9 cellular contexts compared by ENCODE assay signal in the genomic region with DNA sequence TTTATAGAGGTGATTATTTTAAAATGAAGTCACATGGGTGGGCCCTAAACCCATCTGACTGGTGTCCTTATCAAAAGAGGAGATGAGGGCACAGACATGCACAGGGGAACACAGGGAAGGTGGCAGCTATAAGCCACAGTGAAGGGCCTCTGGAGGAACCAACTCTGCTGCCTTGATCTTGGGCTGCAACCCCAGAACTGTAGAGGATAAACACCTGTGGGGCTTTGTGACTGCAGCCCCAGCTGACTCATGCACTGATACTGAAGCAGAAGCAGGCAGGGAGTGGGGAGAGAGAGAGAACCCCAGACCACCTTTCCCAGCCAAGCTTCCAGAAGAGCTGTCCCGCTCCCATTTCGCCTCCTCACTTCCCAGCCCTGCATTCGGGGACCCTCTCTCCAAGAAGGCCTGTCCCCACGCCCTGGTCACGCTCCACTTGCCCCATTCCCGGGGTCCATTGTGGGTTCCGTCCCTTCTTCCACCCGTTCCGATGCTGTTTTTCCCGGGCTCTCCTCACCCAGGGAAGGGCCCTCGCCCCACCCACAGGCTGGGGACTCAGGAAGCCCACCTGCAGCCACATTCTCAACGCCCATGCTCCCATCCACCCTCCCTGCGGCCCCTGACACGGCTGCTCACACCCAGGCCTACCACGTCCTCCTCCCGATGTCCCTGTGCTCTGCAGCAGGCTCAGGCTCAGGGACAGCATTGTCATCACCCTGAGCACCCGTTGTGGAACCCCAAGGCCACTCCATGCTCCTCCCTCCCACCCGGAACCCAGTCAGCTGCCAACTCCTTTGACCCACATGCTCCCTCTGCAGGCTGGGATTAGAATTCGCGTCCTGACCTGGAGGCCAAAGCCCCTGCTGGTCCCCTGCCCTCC.
DNase-seq lines count a peak whose midpoint lies in the region; FAIRE-seq and TF ChIP-seq lines count a peak whose summit lies in the region.
"Had no signal": no experiment of that assay in that cellular context is flagged by ENCODE, and none has a peak within 500 bp of the region (broad histone marks: within the 10 kb centered on the region; RNA-seq: fewer than 3 reads in every experiment).

No MANE protein-coding gene starts in this region.

- peak; percentile 89 for TF ChIP-seq CTCF in bronchial epithelial cell (IDR thresholded peaks at IDR 0.05; ENCODE audit: insufficient read depth, low read length, severe bottlenecking)
- TF ChIP-seq CTCF in nephron (IDR thresholded peaks at IDR 0.05; ENCODE audit: unreplicated experiment in 3 of 3) = peak; percentile 17 to 42 (median 39)
- TF ChIP-seq CTCF in sigmoid colon (IDR thresholded peaks at IDR 0.05) = peak in 1 of 4 experiments; percentile 13
- TF ChIP-seq CTCF in esophagus muscularis mucosa (IDR thresholded peaks at IDR 0.05) = peak in 1 of 3 experiments; percentile 29

- H3K4me1 ChIP-seq in sigmoid colon (peaks cover 0 to 16% (median 8%) of the 10 kb centered on the region in 4 donors), esophagus muscularis mucosa (peaks cover 0 to 12% (median 6%) of the 10 kb centered on the region in 4 donors)
- H3K4me1 ChIP-seq: HAP-1 had no signal

- 63 to 69% methylated on average over 20 of the region's 20 CpGs for WGBS in sigmoid colon, 2 donors
- 72% methylated on average over 18 of the region's 20 CpGs for WGBS in esophagus muscularis mucosa

- TF ChIP-seq EP300 in sigmoid colon (IDR thresholded peaks at IDR 0.05) (no peak), esophagus muscularis mucosa (IDR thresholded peaks at IDR 0.05) (no peak)

- no peaks in the 10 kb centered on the region for H3K9me3 Mint-ChIP-seq in activated naive CD4-positive, alpha-beta T cell treated with anti-CD3 and anti-CD28 coated beads, Interleukin-2, amount 10 ng/mL, durations not matched to agents 7 days and 5 days
- no peaks in the 10 kb centered on the region for H3K9me3 Mint-ChIP-seq in nephron

- no peak for FAIRE-seq in bronchial epithelial cell (lab: Jason Lieb, UNC)

- no peak overlapping the region for H3K27ac Mint-ChIP-seq in activated naive CD4-positive, alpha-beta T cell treated with anti-CD3 and anti-CD28 coated beads, Interleukin-2, amount 10 ng/mL, durations not matched to agents 7 days and 5 days
- H3K27ac Mint-ChIP-seq in nephron = no peak overlapping the region

- H3K27me3 ChIP-seq in bronchial epithelial cell (ENCODE audit: control insufficient read depth, insufficient read depth, low read length) (peaks cover 3% of the 10 kb centered on the region), sigmoid colon (no peaks in the 10 kb centered on the region), esophagus muscularis mucosa (peaks cover 0 to 56% (median 0%) of the 10 kb centered on the region in 4 donors)

- intact Hi-C loops in sigmoid colon (cut with DNase I) = no loop called here
- intact Hi-C loops in esophagus muscularis mucosa (cut with DNase I) = no loop called here

- peak; percentile 32 for DNase-seq in activated naive CD4-positive, alpha-beta T cell treated with anti-CD3 and anti-CD28 coated beads, Interleukin-2, amount 10 ng/mL, durations not matched to agents 7 days and 5 days
- DNase-seq in activated naive CD4-positive, alpha-beta T cell treated with Interleukin-2 at 50 U/mL for 16 hours = no peak
- peak; percentile 19 for DNase-seq in NCI-H226
- DNase-seq in bronchial epithelial cell (ENCODE audit: low read depth) = peak; percentile 39
- DNase-seq in sigmoid colon = no peak
- DNase-seq in NCI-H2227 (lab: John Stamatoyannopoulos, UW; ENCODE audit: unreplicated experiment) = no peak
- DNase-seq in esophagus muscularis mucosa (ENCODE audit: extremely low spot score) = no peak

- no peak overlapping the region for H3K27ac ChIP-seq in sigmoid colon
- no peak overlapping the region for H3K27ac ChIP-seq in esophagus muscularis mucosa (replicated peaks in 1 of 4)

- no peaks in the 10 kb centered on the region for H3K36me3 Mint-ChIP-seq in activated naive CD4-positive, alpha-beta T cell treated with anti-CD3 and anti-CD28 coated beads, Interleukin-2, amount 10 ng/mL, durations not matched to agents 7 days and 5 days
- no peaks in the 10 kb centered on the region for H3K36me3 Mint-ChIP-seq in nephron (ENCODE audit: low read depth)

- H3K36me3 ChIP-seq in bronchial epithelial cell (ENCODE audit: control insufficient read depth, insufficient read depth, low read length) = no peaks in the 10 kb centered on the region
- no peaks in the 10 kb centered on the region for H3K36me3 ChIP-seq in sigmoid colon
- no peaks in the 10 kb centered on the region for H3K36me3 ChIP-seq in esophagus muscularis mucosa
- H3K36me3 ChIP-seq: HAP-1 had no signal

- H3K27me3 Mint-ChIP-seq in activated naive CD4-positive, alpha-beta T cell treated with anti-CD3 and anti-CD28 coated beads, Interleukin-2, amount 10 ng/mL, durations not matched to agents 7 days and 5 days = peaks cover 3% of the 10 kb centered on the region
- H3K27me3 Mint-ChIP-seq in nephron (ENCODE audit: low read depth) = peaks cover 28% of the 10 kb centered on the region

- H3K4me3 ChIP-seq in bronchial epithelial cell (ENCODE audit: low read depth, low read length) (no peak overlapping the region), sigmoid colon (no peak overlapping the region), esophagus muscularis mucosa (no peak overlapping the region)
- H3K4me3 ChIP-seq: HAP-1 had no signal

- no peak overlapping the region for H3K4me3 Mint-ChIP-seq in activated naive CD4-positive, alpha-beta T cell treated with anti-CD3 and anti-CD28 coated beads, Interleukin-2, amount 10 ng/mL, durations not matched to agents 7 days and 5 days
- no peak overlapping the region for H3K4me3 Mint-ChIP-seq in nephron

- no peak for TF ChIP-seq POLR2A in sigmoid colon (IDR thresholded peaks at IDR 0.05)
- no peak for TF ChIP-seq POLR2A in esophagus muscularis mucosa (IDR thresholded peaks at IDR 0.05; ENCODE audit: low read depth)

- no peaks in the 10 kb centered on the region for H3K4me1 Mint-ChIP-seq in activated naive CD4-positive, alpha-beta T cell treated with anti-CD3 and anti-CD28 coated beads, Interleukin-2, amount 10 ng/mL, durations not matched to agents 7 days and 5 days
- H3K4me1 Mint-ChIP-seq in nephron = peaks cover 27% of the 10 kb centered on the region

- H3K9me3 ChIP-seq in sigmoid colon (no peaks in the 10 kb centered on the region), esophagus muscularis mucosa (no peaks in the 10 kb centered on the region)
- H3K9me3 ChIP-seq: HAP-1 had no signal

- CTCF ChIA-PET in activated naive CD4-positive, alpha-beta T cell treated with anti-CD3 and anti-CD28 coated beads, Interleukin-2, amount 10 ng/mL, durations not matched to agents 7 days and 5 days (lab: Charles Lee) = no interaction called here

Comparison
In these comparisons a context has a peak if more than half of its experiments do, and no peak if none do; other contexts are left out.
1. DNase-seq: peak in activated naive CD4-positive, alpha-beta T cell treated with anti-CD3 and anti-CD28 coated beads, Interleukin-2, amount 10 ng/mL, durations not matched to agents 7 days and 5 days (single experiment), NCI-H226 (single experiment) and bronchial epithelial cell (single experiment); none in activated naive CD4-positive, alpha-beta T cell treated with Interleukin-2 at 50 U/mL for 16 hours (single experiment), sigmoid colon (single experiment), NCI-H2227 (single experiment) and esophagus muscularis mucosa (single experiment).